Comparison of ENCODE assay signal across 1 cellular context in the genomic region with DNA sequence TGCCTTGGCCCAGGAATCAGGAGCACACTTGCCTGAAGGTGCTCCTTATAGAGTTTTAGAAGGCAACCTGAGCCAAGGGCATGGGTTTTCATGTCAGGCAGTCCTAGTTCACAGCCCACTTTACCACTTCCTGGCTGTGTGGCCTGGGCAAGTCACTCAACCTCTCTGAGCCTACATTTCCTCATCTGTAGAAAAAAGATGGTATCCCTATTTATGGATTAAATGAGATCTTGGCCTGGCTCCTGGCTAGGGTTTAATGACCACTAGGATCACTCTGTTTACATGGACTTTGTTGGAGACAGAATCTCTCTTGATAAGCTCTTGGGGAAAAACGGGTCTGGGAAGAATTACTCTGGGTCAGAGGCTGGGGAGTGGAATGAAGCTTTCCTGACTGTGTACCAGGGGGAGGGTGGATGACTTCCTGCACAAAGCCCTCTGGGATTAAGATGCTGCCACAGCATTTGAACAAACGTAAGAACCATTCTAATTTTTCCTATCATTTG.
TF ChIP-seq lines count a peak whose summit lies in the region.

No MANE protein-coding gene starts in this region.

TF ChIP-seq in HepG2, 621 proteins besides CTCF, POLR2A, EP300 and RAD21 (continued from another document):
- TF ChIP-seq ZBTB26 (CRISPR knock-in tag; IDR thresholded peaks at IDR 0.05; ENCODE audit: borderline replicate concordance) (no peak), ZBTB40 (IDR thresholded peaks at IDR 0.05) (no peak), ZBTB40 (CRISPR knock-in tag; IDR thresholded peaks at IDR 0.05) (0 out of 2 replicates have a peak, but pooled peaks have one; percentile 3), TBX3 (IDR thresholded peaks at IDR 0.05; ENCODE audit: borderline replicate concordance) (no peak), NCOR1 (IDR thresholded peaks at IDR 0.05; ENCODE audit: borderline replicate concordance, low read length) (no peak), EEA1 (CRISPR knock-in tag; IDR thresholded peaks at IDR 0.05; ENCODE audit: borderline replicate concordance) (no peak), ZNF263 (CRISPR knock-in tag; IDR thresholded peaks at IDR 0.05) (peak; percentile 77)
